ENCODE assay signal across 28 cellular contexts in genomic region chr7:110898516-110898915, GRCh38.
"Had no signal": no experiment of that assay in that cellular context is flagged by ENCODE, and none has a peak within 500 bp of the region (broad histone marks: within the 10 kb centered on the region; RNA-seq: fewer than 3 reads in every experiment).

No MANE protein-coding gene starts in this region.

- H3K36me3 ChIP-seq: lower lobe of right lung, pancreas, prostate gland, stomach, thyroid gland, transverse colon, upper lobe of left lung, vagina had no signal

- H3K4me3 Mint-ChIP-seq: naive B cell; natural killer cell; nephron progenitor cell; stimulated activated naive B cell treated with anti-CD40 and anti-IgM and Interleukin-4, amounts not matched to agents 10 μg/mL and 1 μg/mL and 100 μg/mL, for 72 hours had no signal

- DNase-seq: kidney glomerular epithelial cell; left cardiac atrium; left ventricle myocardium superior; lower lobe of right lung; mammary epithelial cell; mesenchymal stem cell; naive B cell; natural killer cell; nephron progenitor cell; nucleus accumbens; pancreas; posterior cingulate gyrus; retina; right cardiac atrium; stimulated activated CD4-positive, alpha-beta T cell treated with anti-CD3 and anti-CD28 coated beads, Interleukin-12 subunit alpha, Interleukin-12 subunit beta, amount 100 ng/mL, for 4 hours; stimulated activated CD4-positive, alpha-beta T cell treated with anti-CD3 and anti-CD28 coated beads, Interleukin-15, amount 100 ng/mL, for 24 hours; stimulated activated CD4-positive, alpha-beta T cell treated with anti-CD3 and anti-CD28 coated beads, Interleukin-2, amount 100 ng/mL, for 24 hours; stimulated activated CD4-positive, alpha-beta T cell treated with anti-CD3 and anti-CD28 coated beads, Interleukin-4, amount 100 ng/mL, for 1 hour; stimulated activated naive B cell treated with anti-CD40 and anti-IgM and Interleukin-4, amounts not matched to agents 10 μg/mL and 1 μg/mL and 100 μg/mL, for 72 hours; stimulated activated naive CD8-positive, alpha-beta T cell treated with anti-CD3 and anti-CD28 coated beads, Interleukin-15, Interleukin-2, amounts not matched to agents 100 U/mL and 50 U/mL, for 24 hours; stomach; testis; thyroid gland; transverse colon; upper lobe of left lung had no signal

- H3K27ac ChIP-seq: lower lobe of right lung, pancreas, prostate gland, skin epidermis, stomach, testis, thyroid gland, transverse colon, upper lobe of left lung, vagina had no signal

- H3K4me1 Mint-ChIP-seq: naive B cell; natural killer cell; nephron progenitor cell; stimulated activated naive B cell treated with anti-CD40 and anti-IgM and Interleukin-4, amounts not matched to agents 10 μg/mL and 1 μg/mL and 100 μg/mL, for 72 hours had no signal

- H3K9me3 ChIP-seq: pancreas, prostate gland, testis, thyroid gland, upper lobe of left lung, vagina had no signal

- H3K27ac Mint-ChIP-seq: natural killer cell; nephron progenitor cell; stimulated activated naive B cell treated with anti-CD40 and anti-IgM and Interleukin-4, amounts not matched to agents 10 μg/mL and 1 μg/mL and 100 μg/mL, for 72 hours had no signal

- H3K4me1 ChIP-seq: lower lobe of right lung, pancreas, prostate gland, stomach, testis, thyroid gland, transverse colon, upper lobe of left lung, vagina had no signal

- H3K27me3 ChIP-seq: pancreas, stomach, testis, thyroid gland, transverse colon, upper lobe of left lung, vagina had no signal

- H3K4me3 ChIP-seq: lower lobe of right lung, pancreas, prostate gland, skin epidermis, stomach, testis, thyroid gland, transverse colon, upper lobe of left lung, vagina had no signal

- H3K27me3 Mint-ChIP-seq: naive B cell; stimulated activated naive B cell treated with anti-CD40 and anti-IgM and Interleukin-4, amounts not matched to agents 10 μg/mL and 1 μg/mL and 100 μg/mL, for 72 hours had no signal

- H3K36me3 Mint-ChIP-seq: stimulated activated naive B cell treated with anti-CD40 and anti-IgM and Interleukin-4, amounts not matched to agents 10 μg/mL and 1 μg/mL and 100 μg/mL, for 72 hours had no signal
